ENCODE assay signal across 8 cellular contexts in the genomic region with DNA sequence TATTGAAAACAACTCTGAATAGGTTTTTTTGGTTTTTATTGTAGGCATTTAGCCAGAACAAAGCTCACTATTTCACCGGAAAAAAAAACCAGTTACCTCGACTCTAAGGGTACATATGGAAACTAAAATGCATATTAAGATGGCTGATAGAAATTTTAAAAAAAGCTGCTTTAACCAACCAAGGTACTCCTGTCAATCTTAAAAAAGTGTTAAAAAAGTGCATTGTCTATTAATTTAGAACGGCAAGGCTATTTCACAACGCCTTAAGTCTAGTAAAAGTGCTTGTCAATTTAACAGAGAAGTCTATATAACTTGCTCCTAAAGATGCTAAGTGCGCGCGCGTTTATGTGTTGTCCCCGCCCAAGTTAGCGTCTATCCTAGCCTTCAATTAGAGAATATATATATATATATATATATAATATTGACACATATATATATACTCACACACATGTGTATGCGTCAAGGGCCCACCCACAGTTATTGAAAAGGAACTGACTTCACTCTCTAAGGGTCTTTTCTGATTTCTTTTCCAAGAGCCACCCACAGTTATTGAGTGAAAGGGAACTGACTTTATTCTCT. TPM values are rescaled to one million over a fixed set of nuclear protein-coding genes. Genes with fewer than 3 reads are reported as not detected.
DNase-seq lines count a peak whose midpoint lies in the region; ATAC-seq, FAIRE-seq and TF ChIP-seq lines count a peak whose summit lies in the region.

No MANE protein-coding gene starts in this region.

- H3K27me3 Mint-ChIP-seq in CD8-positive, alpha-beta memory T cell: peaks cover 2 to 3% of the 10 kb centered on the region in 2 donors
- no peaks in the 10 kb centered on the region for H3K27me3 Mint-ChIP-seq in central memory CD8-positive, alpha-beta T cell
- no peaks in the 10 kb centered on the region for H3K27me3 Mint-ChIP-seq in natural killer cell treated with Interleukin-12 subunit alpha and Interleukin-12 subunit beta and Interleukin-15 and Interleukin-18, amount 100 ng/mL, for 72 hours

- H3K27ac Mint-ChIP-seq in CD8-positive, alpha-beta memory T cell: peak overlapping the region in 5 of 8 donors; percentile 35 to 87 (median 77)
- peak overlapping the region; percentile 82 for H3K27ac Mint-ChIP-seq in central memory CD8-positive, alpha-beta T cell (ENCODE audit: low read depth)
- H3K27ac Mint-ChIP-seq in natural killer cell treated with Interleukin-12 subunit alpha and Interleukin-12 subunit beta and Interleukin-15 and Interleukin-18, amount 100 ng/mL, for 72 hours: peak overlapping the region; percentile 88

- no peak for ATAC-seq in central memory CD8-positive, alpha-beta T cell (replicated peaks; ENCODE audit: extremely low read depth, poor library complexity, severe bottlenecking)
- no peak for ATAC-seq in natural killer cell treated with Interleukin-12 subunit alpha and Interleukin-12 subunit beta and Interleukin-15 and Interleukin-18, amount 100 ng/mL, for 72 hours

- no peaks in the 10 kb centered on the region for H3K36me3 ChIP-seq in CD8-positive, alpha-beta memory T cell (ENCODE audit: insufficient read depth, low read length)
- peaks cover 38% of the 10 kb centered on the region for H3K36me3 ChIP-seq in KOPT-K1 (ENCODE audit: insufficient read depth, low read length)

- peak overlapping the region; percentile 76 for H3K27ac ChIP-seq in CD8-positive, alpha-beta memory T cell (ENCODE audit: low read depth, low read length)
- H3K27ac ChIP-seq in KOPT-K1 (ENCODE audit: low read depth, low read length, poor library complexity, severe bottlenecking): peak overlapping the region; percentile 97

- no peak for FAIRE-seq in D721Med (lab: Jason Lieb, UNC)

- no peaks in the 10 kb centered on the region for H3K9me3 Mint-ChIP-seq in CD8-positive, alpha-beta memory T cell
- no peaks in the 10 kb centered on the region for H3K9me3 Mint-ChIP-seq in central memory CD8-positive, alpha-beta T cell
- H3K9me3 Mint-ChIP-seq in natural killer cell treated with Interleukin-12 subunit alpha and Interleukin-12 subunit beta and Interleukin-15 and Interleukin-18, amount 100 ng/mL, for 72 hours: no peaks in the 10 kb centered on the region

- no peak for DNase-seq in CD8-positive, alpha-beta memory T cell
- no peak for DNase-seq in central memory CD8-positive, alpha-beta T cell (ENCODE audit: low spot score in 2 of 2)
- DNase-seq in natural killer cell treated with Interleukin-12 subunit alpha and Interleukin-12 subunit beta and Interleukin-15 and Interleukin-18, amount 100 ng/mL, for 72 hours (ENCODE audit: low spot score): no peak
- no peak for DNase-seq in effector CD4-positive, alpha-beta T cell
- DNase-seq in AG20443 (ENCODE audit: low spot score) (no peak), D721Med (ENCODE audit: insufficient read length, low spot score) (no peak), NCI-H510A (lab: John Stamatoyannopoulos, UW) (no peak)

- POLR2A ChIA-PET in CD8-positive, alpha-beta memory T cell (lab: Charles Lee): interaction anchor here (0.6 kb wide), 1 partner anchor 770 kb away, joined by 3 read pairs; no protein-coding TSS in a partner anchor

- CTCF ChIA-PET in CD8-positive, alpha-beta memory T cell (lab: Charles Lee): no interaction called here

- no peak for TF ChIP-seq CTCF in D721Med (IDR thresholded peaks at IDR 0.05; ENCODE audit: insufficient read depth, missing control alignments)

- no peaks in the 10 kb centered on the region for H3K4me1 ChIP-seq in CD8-positive, alpha-beta memory T cell (ENCODE audit: insufficient read depth, low read length)

- peak overlapping the region; percentile 90 to 96 (median 91) for H3K4me3 Mint-ChIP-seq in CD8-positive, alpha-beta memory T cell
- peak overlapping the region; percentile 90 for H3K4me3 Mint-ChIP-seq in central memory CD8-positive, alpha-beta T cell
- H3K4me3 Mint-ChIP-seq in natural killer cell treated with Interleukin-12 subunit alpha and Interleukin-12 subunit beta and Interleukin-15 and Interleukin-18, amount 100 ng/mL, for 72 hours: peak overlapping the region; percentile 93

- H3K4me3 ChIP-seq in CD8-positive, alpha-beta memory T cell (ENCODE audit: low read length): peak overlapping the region; percentile 74

- H3K4me1 Mint-ChIP-seq in CD8-positive, alpha-beta memory T cell: peaks cover 22 to 53% (median 40%) of the 10 kb centered on the region in 3 donors
- peaks cover 8% of the 10 kb centered on the region for H3K4me1 Mint-ChIP-seq in central memory CD8-positive, alpha-beta T cell
- H3K4me1 Mint-ChIP-seq in natural killer cell treated with Interleukin-12 subunit alpha and Interleukin-12 subunit beta and Interleukin-15 and Interleukin-18, amount 100 ng/mL, for 72 hours (ENCODE audit: low read depth in 2 of 2): peaks cover 8 to 32% of the 10 kb centered on the region in 2 donors

- H3K36me3 Mint-ChIP-seq in CD8-positive, alpha-beta memory T cell: peaks cover 0 to 5% (median 0%) of the 10 kb centered on the region in 3 donors
- peaks cover 5% of the 10 kb centered on the region for H3K36me3 Mint-ChIP-seq in central memory CD8-positive, alpha-beta T cell (ENCODE audit: insufficient read depth)
- H3K36me3 Mint-ChIP-seq in natural killer cell treated with Interleukin-12 subunit alpha and Interleukin-12 subunit beta and Interleukin-15 and Interleukin-18, amount 100 ng/mL, for 72 hours: peaks cover 10% of the 10 kb centered on the region

- H3K27me3 ChIP-seq in CD8-positive, alpha-beta memory T cell (ENCODE audit: insufficient read depth, low read length, poor library complexity, severe bottlenecking): no peaks in the 10 kb centered on the region

- no peaks in the 10 kb centered on the region for H3K9me3 ChIP-seq in CD8-positive, alpha-beta memory T cell (ENCODE audit: low read length)
- H3K9me3 ChIP-seq in KOPT-K1 (ENCODE audit: insufficient read depth, low read length, poor library complexity, severe bottlenecking): no peaks in the 10 kb centered on the region

RNA-seq across cellular contexts. Expression of a gene that starts 0.9 kb away (rescaled TPM):
- 10 to 100 TPM; 18.3 to 19.2 TPM for total RNA-seq in CD8-positive, alpha-beta memory T cell
- 0.15 TPM for polyA plus RNA-seq in CD8-positive, alpha-beta memory T cell
- 10 to 100 TPM; 17.6 to 40.7 TPM for total RNA-seq in natural killer cell treated with Interleukin-12 subunit alpha and Interleukin-12 subunit beta and Interleukin-15 and Interleukin-18, amount 100 ng/mL, for 72 hours

RNA-seq across cellular contexts. Expression of a gene that starts 55.6 kb away (rescaled TPM):
- total RNA-seq in CD8-positive, alpha-beta memory T cell: 1 to 10 TPM; 4.7 TPM
- polyA plus RNA-seq in CD8-positive, alpha-beta memory T cell: 1.7 TPM
- 1 to 10 TPM; 5.6 to 5.7 TPM for total RNA-seq in natural killer cell treated with Interleukin-12 subunit alpha and Interleukin-12 subunit beta and Interleukin-15 and Interleukin-18, amount 100 ng/mL, for 72 hours
